In genomic region chrX:112818114-112819012, GRCh38 we compare ENCODE assay signal across 13 cellular contexts. TPM values are rescaled to one million over a fixed set of nuclear protein-coding genes. Genes with fewer than 3 reads are reported as not detected.
DNase-seq lines count a peak whose midpoint lies in the region; FAIRE-seq and TF ChIP-seq lines count a peak whose summit lies in the region.
"Had no signal": no experiment of that assay in that cellular context is flagged by ENCODE, and none has a peak within 500 bp of the region (broad histone marks: within the 10 kb centered on the region; RNA-seq: fewer than 3 reads in every experiment).

No MANE protein-coding gene starts in this region.

- no peak for TF ChIP-seq EP300 in H1 (IDR thresholded peaks at IDR 0.05; ENCODE audit: borderline replicate concordance in 1 of 2, low read depth in 2 of 2, low read length in 2 of 2)

- WGBS in H1 (ENCODE audit: extremely low coverage in 1 of 2, insufficient coverage in 1 of 2, insufficient read length in 1 of 2, insufficient replicate concordance in 2 of 2, low coverage in 1 of 2, low lambda C conversion rate in 2 of 2, missing lambda C conversion rate in 1 of 2), 2 experiments = 71% methylated on average over 10 of the region's 11 CpGs; no CpG with 5 or more reads in 1 of the 2 experiments
- 59% methylated on average over 5 of the region's 11 CpGs for WGBS in mesenchymal stem cell
- 49 to 74% methylated on average over 10 to 11 of the region's 11 CpGs for WGBS in lower leg skin, 2 donors

- H3K27ac ChIP-seq in H1 (ENCODE audit: low read depth, low read length) (no peak overlapping the region), mesenchymal stem cell (ENCODE audit: low read length, poor library complexity, severe bottlenecking) (peak overlapping the region; percentile 81)
- H3K27ac ChIP-seq: 22Rv1 had no signal

- no peak overlapping the region for H3K56ac ChIP-seq in H1 (replicated peaks; ENCODE audit: insufficient read length, low read depth, low read length)

- H4K8ac ChIP-seq in H1 (ENCODE audit: extremely low read depth, insufficient read depth, low read length) (no peak overlapping the region), mesenchymal stem cell (ENCODE audit: low read length) (no peak overlapping the region)

- TF ChIP-seq RAD21 in H1 (IDR thresholded peaks at IDR 0.05 in 1 of 2, conservative IDR thresholded peaks at IDR 0.05 in 1 of 2; ENCODE audit: low read depth in 2 of 2, low read length in 2 of 2) = no peak

- H4K91ac ChIP-seq in H1 (replicated peaks; ENCODE audit: insufficient read length, low read length) (no peak overlapping the region), mesenchymal stem cell (ENCODE audit: low read length) (no peak overlapping the region)

- no peaks in the 10 kb centered on the region for H3K23me2 ChIP-seq in H1 (ENCODE audit: low read depth, low read length)

- TF ChIP-seq CTCF in H1 (IDR thresholded peaks at IDR 0.05; ENCODE audit: control extremely low read depth in 1 of 3, insufficient read depth in 1 of 3, low read depth in 1 of 3, low read length in 3 of 3) = no peak
- no peak for TF ChIP-seq CTCF in type B pancreatic cell (conservative IDR thresholded peaks at IDR 0.05)
- no peak for TF ChIP-seq CTCF in lower leg skin (IDR thresholded peaks at IDR 0.05)

- H3K36me3 Mint-ChIP-seq in type B pancreatic cell = peaks cover 51% of the 10 kb centered on the region

- no peaks in the 10 kb centered on the region for H3K79me2 ChIP-seq in H1 (ENCODE audit: control insufficient read depth in 1 of 2, insufficient read depth in 2 of 2, low read length in 2 of 2)

- H3K4me1 ChIP-seq in H1 (replicated peaks in 1 of 4; ENCODE audit: control insufficient read depth in 3 of 4, insufficient read depth in 4 of 4, low read length in 3 of 4) (no peaks in the 10 kb centered on the region; a peak in 1 of 7 replicates), mesenchymal stem cell (ENCODE audit: control insufficient read depth, insufficient read depth, low read depth, low read length) (peaks cover 9% of the 10 kb centered on the region)

- peak overlapping the region; percentile 78 for H3K27ac Mint-ChIP-seq in type B pancreatic cell
- H3K27ac Mint-ChIP-seq: activated naive CD4-positive, alpha-beta T cell treated with anti-CD3 and anti-CD28 coated beads for 36 hours; CD4-positive, alpha-beta memory T cell had no signal

- no peaks in the 10 kb centered on the region for H4K20me1 ChIP-seq in H1 (replicated peaks in 1 of 2; ENCODE audit: control insufficient read depth in 1 of 2, insufficient read depth in 2 of 2, low read length in 2 of 2)

- no peak overlapping the region for H2BK12ac ChIP-seq in H1 (ENCODE audit: low read depth, low read length)
- no peak overlapping the region for H2BK12ac ChIP-seq in mesenchymal stem cell (ENCODE audit: low read length in 2 of 2)

- H2BK5ac ChIP-seq in H1 (ENCODE audit: low read depth, low read length) = 0 out of 2 replicates have a peak overlapping the region, but pooled peaks have one; percentile 44
- H2BK5ac ChIP-seq in mesenchymal stem cell (ENCODE audit: low read depth, low read length, poor library complexity, severe bottlenecking) = no peak overlapping the region

- no peak overlapping the region for H2BK20ac ChIP-seq in H1 (ENCODE audit: low read length)

- FAIRE-seq in H1 (lab: Jason Lieb, UNC) = no peak

- H3K4ac ChIP-seq in H1 (replicated peaks; ENCODE audit: insufficient read length, low read depth, low read length) (no peak overlapping the region), mesenchymal stem cell (ENCODE audit: low read depth in 1 of 2, low read length in 2 of 2) (peak overlapping the region in 1 of 2 experiments; percentile 69)

- no peak overlapping the region; the same call in 1 of the 2 replicates for H3K18ac ChIP-seq in H1 (ENCODE audit: extremely low read depth, low read length)
- H3K18ac ChIP-seq in mesenchymal stem cell (ENCODE audit: low read depth in 1 of 2, low read length in 2 of 2) = peak overlapping the region in 1 of 2 experiments; percentile 82

- peaks cover 42% of the 10 kb centered on the region for H3K4me1 Mint-ChIP-seq in type B pancreatic cell (ENCODE audit: unreplicated experiment)
- H3K4me1 Mint-ChIP-seq: CD4-positive, alpha-beta memory T cell had no signal

- H3K4me3 Mint-ChIP-seq in type B pancreatic cell = peak overlapping the region; percentile 33
- H3K4me3 Mint-ChIP-seq: activated naive CD4-positive, alpha-beta T cell treated with anti-CD3 and anti-CD28 coated beads for 36 hours; CD4-positive, alpha-beta memory T cell had no signal

- no peak overlapping the region for H3K14ac ChIP-seq in H1 (ENCODE audit: insufficient read length)
- peak overlapping the region in 1 of 2 experiments; percentile 79 for H3K14ac ChIP-seq in mesenchymal stem cell (ENCODE audit: low read length in 2 of 2)

- H2AK5ac ChIP-seq in H1 (ENCODE audit: low read depth, low read length) (no peak overlapping the region), mesenchymal stem cell (ENCODE audit: low read length, severe bottlenecking) (peak overlapping the region; percentile 73)

- H3K9ac ChIP-seq in H1 (replicated peaks in 1 of 4; ENCODE audit: extremely low read depth in 1 of 4, low read depth in 3 of 4, low read length in 3 of 4) (no peak overlapping the region), mesenchymal stem cell (ENCODE audit: low read length) (no peak overlapping the region)

- no peak overlapping the region for H3K4me2 ChIP-seq in H1 (ENCODE audit: insufficient read depth in 1 of 2, low read depth in 2 of 2, low read length in 2 of 2)
- peak overlapping the region; percentile 35 for H3K4me2 ChIP-seq in mesenchymal stem cell (ENCODE audit: low read length, poor library complexity, severe bottlenecking)

- no peaks in the 10 kb centered on the region for H3K27me3 Mint-ChIP-seq in type B pancreatic cell
- H3K27me3 Mint-ChIP-seq: CD4-positive, alpha-beta memory T cell had no signal

- intact Hi-C loops in lower leg skin (cut with DNase I; ENCODE audit: low total_unique reads) = no loop called here

- H3K79me1 ChIP-seq in H1 (ENCODE audit: low read depth, low read length) (no peaks in the 10 kb centered on the region), mesenchymal stem cell (replicated peaks; ENCODE audit: low read length, poor library complexity, severe bottlenecking) (peaks cover 2% of the 10 kb centered on the region)

- H3K9me3 ChIP-seq in H1 (ENCODE audit: insufficient read depth in 2 of 2, low read depth in 1 of 2, low read length in 1 of 2) = no peaks in the 10 kb centered on the region
- no peaks in the 10 kb centered on the region for H3K9me3 ChIP-seq in mesenchymal stem cell (ENCODE audit: control insufficient read depth, low read length)

- H2BK120ac ChIP-seq in H1 (replicated peaks; ENCODE audit: low read depth, low read length) (no peak overlapping the region), mesenchymal stem cell (ENCODE audit: low read depth, low read length) (no peak overlapping the region)

- no peak overlapping the region for H3K23ac ChIP-seq in H1 (ENCODE audit: insufficient read length)
- no peak overlapping the region for H3K23ac ChIP-seq in mesenchymal stem cell (ENCODE audit: low read length in 2 of 2)

- H3K27me3 ChIP-seq in H1 (replicated peaks in 1 of 4; ENCODE audit: control insufficient read depth in 3 of 4, extremely low read depth in 1 of 4, insufficient read depth in 3 of 4, low read length in 3 of 4) (no peaks in the 10 kb centered on the region), mesenchymal stem cell (ENCODE audit: control insufficient read depth in 1 of 2, insufficient read depth in 1 of 2, low read length in 2 of 2) (peaks cover 0 to 67% of the 10 kb centered on the region in 2 experiments)

- H3K9me3 Mint-ChIP-seq in type B pancreatic cell = no peaks in the 10 kb centered on the region
- H3K9me3 Mint-ChIP-seq: activated naive CD4-positive, alpha-beta T cell treated with anti-CD3 and anti-CD28 coated beads for 36 hours; CD4-positive, alpha-beta memory T cell had no signal

- H4K5ac ChIP-seq in H1 (ENCODE audit: insufficient read length, low read depth, low read length) = no peak overlapping the region

- POLR2A ChIA-PET in H1 (lab: Charles Lee; ENCODE audit: partially characterized antibody) = no interaction called here

- peak; percentile 1 for DNase-seq in DMS53 (lab: John Stamatoyannopoulos, UW)
- no peak for DNase-seq in DMS53 treated with DMSO at 0.1 percent for 48 hours (lab: John Stamatoyannopoulos, UW; ENCODE audit: unreplicated experiment)
- DNase-seq in H1 (ENCODE audit: low read depth in 1 of 2, low spot score in 2 of 2) = no peak
- no peak for DNase-seq in mesenchymal stem cell
- no peak for DNase-seq in type B pancreatic cell (ENCODE audit: extremely low spot score, unreplicated experiment)
- no peak for DNase-seq in lower leg skin (ENCODE audit: low spot score in 2 of 2)
- DNase-seq in SIG-M5 treated with dmso at 0.1 percent for 504 hours (lab: John Stamatoyannopoulos, UW; ENCODE audit: unreplicated experiment) = no peak
- DNase-seq in ecto neural progenitor cell (ENCODE audit: low spot score) = no peak
- DNase-seq: activated naive CD4-positive, alpha-beta T cell treated with anti-CD3 and anti-CD28 coated beads for 36 hours; CD4-positive, alpha-beta memory T cell; MM.1S; NCI-H446 treated with DMSO at 0.1 percent for 48 hours had no signal

- TF ChIP-seq POLR2A in H1 (IDR thresholded peaks at IDR 0.05; ENCODE audit: control extremely low read depth in 1 of 2, low read depth in 2 of 2, low read length in 2 of 2) (no peak), lower leg skin (IDR thresholded peaks at IDR 0.05) (no peak)

- CTCF ChIA-PET in H1 (lab: Charles Lee; ENCODE audit: partially characterized antibody) = no interaction called here

- no peaks in the 10 kb centered on the region for H3K36me3 ChIP-seq in H1 (ENCODE audit: control insufficient read depth in 2 of 4, insufficient read depth in 4 of 4, low read length in 3 of 4)
- peaks cover 0 to 16% of the 10 kb centered on the region in 2 experiments for H3K36me3 ChIP-seq in mesenchymal stem cell (ENCODE audit: control insufficient read depth in 1 of 2, insufficient read depth in 2 of 2, low read depth in 1 of 2, low read length in 2 of 2)

- no peak overlapping the region for H2BK15ac ChIP-seq in H1 (ENCODE audit: low read length)
- no peak overlapping the region for H2BK15ac ChIP-seq in mesenchymal stem cell (ENCODE audit: low read depth, poor library complexity, severe bottlenecking)

- H3K4me3 ChIP-seq in H1 (ENCODE audit: extremely low read depth in 1 of 4, insufficient read depth in 2 of 4, low read depth in 3 of 4, low read length in 4 of 4) (no peak overlapping the region), mesenchymal stem cell (ENCODE audit: insufficient read depth in 1 of 2, low read depth in 1 of 2, low read length in 2 of 2) (peak overlapping the region in 1 of 2 experiments; percentile 20), lower leg skin (ENCODE audit: low read depth, poor library complexity, severe bottlenecking) (no peak overlapping the region)

- H2AFZ ChIP-seq in H1 (ENCODE audit: low read length) (no peak overlapping the region; the same call in 1 of the 2 replicates), mesenchymal stem cell (ENCODE audit: low read depth, low read length) (no peak overlapping the region)

RNA-seq across cellular contexts. Expression of gene AMOT, which starts 22.3 kb away (rescaled TPM):
- total RNA-seq in H1 (2021; fragmentation: NEBNext Ultra II Directional; extraction: Animal tissue kit (Norgen Biotek cat#: 25700)) = 7.1 and 7.9 TPM in 2 replicates
- 2.3 and 3.3 TPM in 2 replicates for polyA plus RNA-seq in H1 (2011; rRNA removed)
- 1.9 TPM for polyA plus RNA-seq in H1 (2011; cell fraction: cytosol; rRNA removed)
- polyA plus RNA-seq in H1 (2011; cell fraction: nucleus; rRNA removed) = 7.4 TPM
- polyA plus RNA-seq in H1 (2012, experiment 1 of 2) = 3.1 to 5.7 TPM (median 4.1 TPM) in 4 replicates
- 0.22 TPM for polyA plus RNA-seq in H1 (2012, experiment 2 of 2)
- 3.2 TPM for polyA plus RNA-seq in H1 (2013, experiment 1 of 2)
- 2.6 TPM for polyA plus RNA-seq in H1 (2013, experiment 2 of 2)
- 8.9 and 10.2 TPM in 2 replicates for polyA minus RNA-seq in H1 (2011; rRNA and poly(A)+ RNA removed)
- 5.0 TPM for polyA minus RNA-seq in H1 (2011; cell fraction: cytosol; rRNA and poly(A)+ RNA removed)
- 3.8 TPM for polyA minus RNA-seq in H1 (2011; cell fraction: nucleus; rRNA and poly(A)+ RNA removed)
- 3.2 TPM for polyA plus RNA-seq in mesenchymal stem cell (2013, experiment 1 of 2)
- polyA plus RNA-seq in mesenchymal stem cell (2013, experiment 2 of 2) = 3.6 TPM
- 235 and 507 TPM in 2 replicates for total RNA-seq in type B pancreatic cell (ENCODE audit: low replicate concordance)
- 10 to 100 TPM in 2 of 4 donors, 1 to 10 TPM in 2; 2.7 to 13.9 (median 10.3) TPM for total RNA-seq in lower leg skin

Comparison
In these comparisons a context has a peak if more than half of its experiments do, and no peak if none do; other contexts are left out.
1. RNA of gene AMOT, which starts 22.3 kb away (total RNA-seq): 235 to 507 TPM in type B pancreatic cell; 2.7 to 13.9 TPM in lower leg skin and 7.1 to 7.9 TPM in H1; every median in the first group is over 10 times any median in the second.